In the genomic region with DNA sequence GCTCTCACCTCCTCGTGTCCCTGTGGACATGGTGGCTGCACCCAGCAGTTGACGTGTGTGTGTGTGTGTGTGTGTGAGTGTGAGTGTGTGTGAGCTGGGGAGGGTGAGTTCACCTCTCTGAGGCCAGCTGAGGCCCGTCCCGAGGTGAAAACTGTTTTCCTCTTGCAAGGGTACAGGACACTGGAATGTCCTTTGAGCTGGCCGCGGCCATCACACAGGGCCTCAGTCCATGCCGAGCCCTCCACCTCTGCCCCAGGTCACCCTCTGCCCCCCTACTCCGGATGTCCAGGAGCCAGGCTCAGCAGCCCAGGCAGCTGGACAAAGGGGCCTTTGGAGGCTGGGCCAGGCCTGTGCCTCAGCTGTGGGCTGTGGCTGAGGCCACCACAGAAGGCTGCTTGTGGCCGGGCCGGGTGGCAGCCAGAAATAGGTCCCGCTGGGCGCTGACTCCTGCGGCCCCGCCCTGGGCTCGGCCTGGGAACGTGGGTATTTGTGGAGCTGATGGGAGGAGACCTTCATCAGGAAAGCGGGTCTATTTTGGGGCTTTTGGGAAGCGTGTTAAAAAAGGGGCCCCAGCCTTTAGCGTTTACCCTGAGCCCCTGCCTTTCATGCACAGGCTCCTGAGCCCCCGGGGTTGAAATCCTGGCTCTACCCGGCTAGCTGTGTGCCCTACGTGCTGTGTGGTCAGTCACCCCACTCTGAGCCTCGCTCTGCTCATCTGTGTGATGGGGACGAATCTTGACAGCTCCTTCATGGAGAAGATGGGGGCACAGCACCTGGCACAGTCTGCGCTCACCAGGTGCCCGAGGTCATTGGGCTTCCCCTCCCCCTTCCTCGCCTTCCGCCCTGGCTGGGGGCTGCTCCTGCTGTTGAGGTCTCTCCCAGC, we compare ENCODE assay signal across 1 cellular context.
TF ChIP-seq lines count a peak whose summit lies in the region.

No MANE protein-coding gene starts in this region.

TF ChIP-seq in HepG2, 621 proteins besides CTCF, POLR2A, EP300 and RAD21 (continued from another document and continues in another):
- TF ChIP-seq MTA1 (CRISPR knock-in tag; IDR thresholded peaks at IDR 0.05; ENCODE audit: borderline replicate concordance) (peak; percentile 54; the same call in 1 of the 2 replicates), HNRNPK (IDR thresholded peaks at IDR 0.05; ENCODE audit: low read depth, low read length, poor library complexity, severe bottlenecking) (no peak), ZNF232 (CRISPR knock-in tag; IDR thresholded peaks at IDR 0.05; ENCODE audit: borderline replicate concordance) (no peak), ZNF607 (CRISPR knock-in tag; IDR thresholded peaks at IDR 0.05; ENCODE audit: borderline replicate concordance) (0 out of 2 replicates have a peak, but pooled peaks have one; percentile 56), SSRP1 (CRISPR knock-in tag; IDR thresholded peaks at IDR 0.05) (0 out of 2 replicates have a peak, but pooled peaks have one; percentile 22), BCL6 (CRISPR knock-in tag; IDR thresholded peaks at IDR 0.05) (peak; percentile 65), ASH2L (IDR thresholded peaks at IDR 0.05; ENCODE audit: insufficient read length, low read depth, low read length) (peak; percentile 50), ZNF296 (CRISPR knock-in tag; conservative IDR thresholded peaks at IDR 0.05) (peak; percentile 98), ZBTB37 (CRISPR knock-in tag; IDR thresholded peaks at IDR 0.05) (no peak), CSRNP1 (CRISPR knock-in tag; IDR thresholded peaks at IDR 0.05) (no peak), SETDB1 (CRISPR knock-in tag; IDR thresholded peaks at IDR 0.05; ENCODE audit: borderline replicate concordance) (no peak), ZNF7 (CRISPR knock-in tag; IDR thresholded peaks at IDR 0.05) (no peak), ZSCAN30 (CRISPR knock-in tag; IDR thresholded peaks at IDR 0.05) (no peak), NRL (CRISPR knock-in tag; IDR thresholded peaks at IDR 0.05; ENCODE audit: borderline replicate concordance) (peak; percentile 74; the same call in 1 of the 2 replicates), MEF2D (CRISPR knock-in tag; IDR thresholded peaks at IDR 0.05) (peak; percentile 86), FLYWCH1 (CRISPR knock-in tag; IDR thresholded peaks at IDR 0.05) (no peak), RELA (CRISPR knock-in tag; IDR thresholded peaks at IDR 0.05) (no peak), ZBTB14 (CRISPR knock-in tag; IDR thresholded peaks at IDR 0.05) (no peak), FOSL2 (CRISPR knock-in tag; IDR thresholded peaks at IDR 0.05) (peak; percentile 43), BORCS8-MEF2B (CRISPR knock-in tag; IDR thresholded peaks at IDR 0.05) (no peak), ZFP41 (CRISPR knock-in tag; IDR thresholded peaks at IDR 0.05; ENCODE audit: borderline replicate concordance) (no peak), CREBL2 (CRISPR knock-in tag; IDR thresholded peaks at IDR 0.05; ENCODE audit: borderline replicate concordance) (no peak), ZNF234 (CRISPR knock-in tag; conservative IDR thresholded peaks at IDR 0.05) (no peak), PRPF4 (IDR thresholded peaks at IDR 0.05; ENCODE audit: low read depth, low read length, poor library complexity, severe bottlenecking) (no peak), SOX5 (CRISPR knock-in tag; IDR thresholded peaks at IDR 0.05; ENCODE audit: borderline replicate concordance) (peak; percentile 72; the same call in 1 of the 2 replicates), JUNB (CRISPR knock-in tag; IDR thresholded peaks at IDR 0.05; ENCODE audit: borderline replicate concordance) (no peak), MAFK (conservative IDR thresholded peaks at IDR 0.05 in 1 of 2, IDR thresholded peaks at IDR 0.05 in 1 of 2; ENCODE audit: low read length in 2 of 2) (no peak), GLI4 (CRISPR knock-in tag; IDR thresholded peaks at IDR 0.05; ENCODE audit: borderline replicate concordance) (no peak), ZNF329 (CRISPR knock-in tag; IDR thresholded peaks at IDR 0.05; ENCODE audit: low read depth) (no peak)
- TF ChIP-seq, protein P1, sequence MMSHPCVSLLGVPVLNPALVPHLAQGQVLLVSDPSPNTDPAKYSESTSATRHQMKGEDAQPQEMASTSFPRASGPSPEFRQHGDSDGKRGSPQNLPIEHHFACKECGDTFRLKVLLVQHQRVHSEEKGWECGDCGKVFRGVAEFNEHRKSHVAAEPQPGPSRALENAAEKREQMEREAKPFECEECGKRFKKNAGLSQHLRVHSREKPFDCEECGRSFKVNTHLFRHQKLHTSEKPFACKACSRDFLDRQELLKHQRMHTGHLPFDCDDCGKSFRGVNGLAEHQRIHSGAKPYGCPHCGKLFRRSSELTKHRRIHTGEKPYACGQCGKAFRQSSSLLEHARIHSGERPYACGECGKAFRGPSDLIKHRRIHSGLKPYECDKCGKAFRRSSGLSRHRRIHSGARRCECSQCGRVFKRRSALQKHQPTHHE (CRISPR knock-in tag; IDR thresholded peaks at IDR 0.05; ENCODE audit: borderline replicate concordance), result no peak
- TF ChIP-seq, protein P2, sequence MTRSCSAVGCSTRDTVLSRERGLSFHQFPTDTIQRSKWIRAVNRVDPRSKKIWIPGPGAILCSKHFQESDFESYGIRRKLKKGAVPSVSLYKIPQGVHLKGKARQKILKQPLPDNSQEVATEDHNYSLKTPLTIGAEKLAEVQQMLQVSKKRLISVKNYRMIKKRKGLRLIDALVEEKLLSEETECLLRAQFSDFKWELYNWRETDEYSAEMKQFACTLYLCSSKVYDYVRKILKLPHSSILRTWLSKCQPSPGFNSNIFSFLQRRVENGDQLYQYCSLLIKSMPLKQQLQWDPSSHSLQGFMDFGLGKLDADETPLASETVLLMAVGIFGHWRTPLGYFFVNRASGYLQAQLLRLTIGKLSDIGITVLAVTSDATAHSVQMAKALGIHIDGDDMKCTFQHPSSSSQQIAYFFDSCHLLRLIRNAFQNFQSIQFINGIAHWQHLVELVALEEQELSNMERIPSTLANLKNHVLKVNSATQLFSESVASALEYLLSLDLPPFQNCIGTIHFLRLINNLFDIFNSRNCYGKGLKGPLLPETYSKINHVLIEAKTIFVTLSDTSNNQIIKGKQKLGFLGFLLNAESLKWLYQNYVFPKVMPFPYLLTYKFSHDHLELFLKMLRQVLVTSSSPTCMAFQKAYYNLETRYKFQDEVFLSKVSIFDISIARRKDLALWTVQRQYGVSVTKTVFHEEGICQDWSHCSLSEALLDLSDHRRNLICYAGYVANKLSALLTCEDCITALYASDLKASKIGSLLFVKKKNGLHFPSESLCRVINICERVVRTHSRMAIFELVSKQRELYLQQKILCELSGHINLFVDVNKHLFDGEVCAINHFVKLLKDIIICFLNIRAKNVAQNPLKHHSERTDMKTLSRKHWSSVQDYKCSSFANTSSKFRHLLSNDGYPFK (CRISPR knock-in tag; IDR thresholded peaks at IDR 0.05; ENCODE audit: borderline replicate concordance), result no peak; the same call in 1 of the 2 replicates
- TF ChIP-seq, protein P3, sequence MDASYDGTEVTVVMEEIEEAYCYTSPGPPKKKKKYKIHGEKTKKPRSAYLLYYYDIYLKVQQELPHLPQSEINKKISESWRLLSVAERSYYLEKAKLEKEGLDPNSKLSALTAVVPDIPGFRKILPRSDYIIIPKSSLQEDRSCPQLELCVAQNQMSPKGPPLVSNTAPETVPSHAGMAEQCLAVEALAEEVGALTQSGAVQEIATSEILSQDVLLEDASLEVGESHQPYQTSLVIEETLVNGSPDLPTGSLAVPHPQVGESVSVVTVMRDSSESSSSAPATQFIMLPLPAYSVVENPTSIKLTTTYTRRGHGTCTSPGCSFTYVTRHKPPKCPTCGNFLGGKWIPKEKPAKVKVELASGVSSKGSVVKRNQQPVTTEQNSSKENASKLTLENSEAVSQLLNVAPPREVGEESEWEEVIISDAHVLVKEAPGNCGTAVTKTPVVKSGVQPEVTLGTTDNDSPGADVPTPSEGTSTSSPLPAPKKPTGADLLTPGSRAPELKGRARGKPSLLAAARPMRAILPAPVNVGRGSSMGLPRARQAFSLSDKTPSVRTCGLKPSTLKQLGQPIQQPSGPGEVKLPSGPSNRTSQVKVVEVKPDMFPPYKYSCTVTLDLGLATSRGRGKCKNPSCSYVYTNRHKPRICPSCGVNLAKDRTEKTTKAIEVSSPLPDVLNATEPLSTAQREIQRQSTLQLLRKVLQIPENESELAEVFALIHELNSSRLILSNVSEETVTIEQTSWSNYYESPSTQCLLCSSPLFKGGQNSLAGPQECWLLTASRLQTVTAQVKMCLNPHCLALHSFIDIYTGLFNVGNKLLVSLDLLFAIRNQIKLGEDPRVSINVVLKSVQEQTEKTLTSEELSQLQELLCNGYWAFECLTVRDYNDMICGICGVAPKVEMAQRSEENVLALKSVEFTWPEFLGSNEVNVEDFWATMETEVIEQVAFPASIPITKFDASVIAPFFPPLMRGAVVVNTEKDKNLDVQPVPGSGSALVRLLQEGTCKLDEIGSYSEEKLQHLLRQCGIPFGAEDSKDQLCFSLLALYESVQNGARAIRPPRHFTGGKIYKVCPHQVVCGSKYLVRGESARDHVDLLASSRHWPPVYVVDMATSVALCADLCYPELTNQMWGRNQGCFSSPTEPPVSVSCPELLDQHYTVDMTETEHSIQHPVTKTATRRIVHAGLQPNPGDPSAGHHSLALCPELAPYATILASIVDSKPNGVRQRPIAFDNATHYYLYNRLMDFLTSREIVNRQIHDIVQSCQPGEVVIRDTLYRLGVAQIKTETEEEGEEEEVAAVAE (CRISPR knock-in tag; IDR thresholded peaks at IDR 0.05; ENCODE audit: borderline replicate concordance), result no peak
- TF ChIP-seq, protein P4, sequence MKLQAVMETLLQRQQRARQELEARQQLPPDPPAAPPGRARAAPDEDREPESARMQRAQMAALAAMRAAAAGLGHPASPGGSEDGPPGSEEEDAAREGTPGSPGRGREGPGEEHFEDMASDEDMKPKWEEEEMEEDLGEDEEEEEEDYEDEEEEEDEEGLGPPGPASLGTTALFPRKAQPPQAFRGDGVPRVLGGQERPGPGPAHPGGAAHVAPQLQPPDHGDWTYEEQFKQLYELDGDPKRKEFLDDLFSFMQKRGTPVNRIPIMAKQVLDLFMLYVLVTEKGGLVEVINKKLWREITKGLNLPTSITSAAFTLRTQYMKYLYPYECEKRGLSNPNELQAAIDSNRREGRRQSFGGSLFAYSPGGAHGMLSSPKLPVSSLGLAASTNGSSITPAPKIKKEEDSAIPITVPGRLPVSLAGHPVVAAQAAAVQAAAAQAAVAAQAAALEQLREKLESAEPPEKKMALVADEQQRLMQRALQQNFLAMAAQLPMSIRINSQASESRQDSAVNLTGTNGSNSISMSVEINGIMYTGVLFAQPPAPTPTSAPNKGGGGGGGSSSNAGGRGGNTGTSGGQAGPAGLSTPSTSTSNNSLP (IDR thresholded peaks at IDR 0.05; ENCODE audit: low read depth, low read length), result no peak
- TF ChIP-seq, protein P5, sequence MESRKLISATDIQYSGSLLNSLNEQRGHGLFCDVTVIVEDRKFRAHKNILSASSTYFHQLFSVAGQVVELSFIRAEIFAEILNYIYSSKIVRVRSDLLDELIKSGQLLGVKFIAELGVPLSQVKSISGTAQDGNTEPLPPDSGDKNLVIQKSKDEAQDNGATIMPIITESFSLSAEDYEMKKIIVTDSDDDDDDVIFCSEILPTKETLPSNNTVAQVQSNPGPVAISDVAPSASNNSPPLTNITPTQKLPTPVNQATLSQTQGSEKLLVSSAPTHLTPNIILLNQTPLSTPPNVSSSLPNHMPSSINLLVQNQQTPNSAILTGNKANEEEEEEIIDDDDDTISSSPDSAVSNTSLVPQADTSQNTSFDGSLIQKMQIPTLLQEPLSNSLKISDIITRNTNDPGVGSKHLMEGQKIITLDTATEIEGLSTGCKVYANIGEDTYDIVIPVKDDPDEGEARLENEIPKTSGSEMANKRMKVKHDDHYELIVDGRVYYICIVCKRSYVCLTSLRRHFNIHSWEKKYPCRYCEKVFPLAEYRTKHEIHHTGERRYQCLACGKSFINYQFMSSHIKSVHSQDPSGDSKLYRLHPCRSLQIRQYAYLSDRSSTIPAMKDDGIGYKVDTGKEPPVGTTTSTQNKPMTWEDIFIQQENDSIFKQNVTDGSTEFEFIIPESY (CRISPR knock-in tag; IDR thresholded peaks at IDR 0.05), result peak; percentile 41; the same call in 1 of the 2 replicates
